8 cellular contexts compared by ENCODE assay signal in the genomic region with DNA sequence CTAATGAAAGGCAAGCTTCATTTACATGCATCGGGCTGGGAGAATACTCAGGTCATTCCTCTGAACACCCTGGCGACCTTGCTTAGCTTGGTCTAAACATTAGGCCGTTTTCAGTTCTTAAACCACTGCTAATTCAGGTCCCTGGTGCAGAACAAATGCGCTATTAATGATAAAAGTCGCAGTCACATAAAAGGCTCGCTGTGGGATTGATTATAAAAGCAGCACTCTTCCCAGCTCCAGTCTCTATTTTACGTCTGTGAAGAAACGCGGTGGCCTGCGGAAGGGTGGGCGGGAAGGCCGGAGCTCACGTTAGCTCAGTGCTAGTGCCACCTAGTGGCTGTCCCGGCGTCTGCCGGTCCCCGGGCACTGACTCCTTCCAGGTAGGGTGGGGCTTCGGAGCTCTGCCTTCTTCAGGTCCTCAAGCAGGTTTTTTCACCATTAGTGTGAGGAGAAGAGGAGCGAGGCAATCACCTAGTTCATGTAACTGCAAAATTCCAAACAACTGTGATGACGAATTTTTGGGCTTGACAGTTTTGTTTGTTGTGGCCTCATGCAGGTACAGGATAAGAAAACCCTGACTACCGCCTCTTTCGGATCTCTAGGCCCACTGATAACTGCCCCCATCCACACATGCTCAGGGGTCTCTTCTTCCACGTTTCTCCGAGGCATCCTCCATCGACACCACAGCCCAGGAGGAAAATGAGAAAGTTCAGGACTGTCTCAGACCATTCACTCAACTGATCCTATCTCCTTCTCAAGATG.
DNase-seq lines count a peak whose midpoint lies in the region; ATAC-seq, FAIRE-seq and TF ChIP-seq lines count a peak whose summit lies in the region.

No MANE protein-coding gene starts in this region.

- peak; percentile 63 for TF ChIP-seq CTCF in CD8-positive, alpha-beta T cell (IDR thresholded peaks at IDR 0.05)
- TF ChIP-seq CTCF in activated B cell treated with CpG ODN at 0.5 μM for 24 hours (IDR thresholded peaks at IDR 0.05) (no peak), cardiac fibroblast (IDR thresholded peaks at IDR 0.05; ENCODE audit: low read depth, low read length) (peak; percentile 96), keratinocyte (optimal IDR thresholded peaks at IDR 0.05 in 1 of 3, IDR thresholded peaks at IDR 0.05 in 1 of 3, conservative IDR thresholded peaks at IDR 0.05 in 1 of 3; ENCODE audit: extremely low read depth in 1 of 3, insufficient read depth in 2 of 3, low read length in 3 of 3) (peak; percentile 93 to 95 (median 95))

- no peaks in the 10 kb centered on the region for H3K27me3 ChIP-seq in CD8-positive, alpha-beta T cell (ENCODE audit: insufficient read depth, low read length)
- peaks cover 14% of the 10 kb centered on the region for H3K27me3 ChIP-seq in keratinocyte (ENCODE audit: control insufficient read depth, extremely low read depth, insufficient read depth, low read length)

- H3K4me2 ChIP-seq in keratinocyte (ENCODE audit: control insufficient read depth, extremely low read depth, insufficient read depth, low read depth, low read length), result peak overlapping the region; percentile 46

- intact Hi-C loops in CD8-positive, alpha-beta T cell (cut with DNase I, micrococcal nuclease), result no loop called here
- intact Hi-C loops in activated B cell treated with CpG ODN at 0.5 μM for 24 hours (cut with micrococcal nuclease), result no loop called here

- H3K36me3 Mint-ChIP-seq in CD8-positive, alpha-beta T cell, result no peaks in the 10 kb centered on the region
- no peaks in the 10 kb centered on the region for H3K36me3 Mint-ChIP-seq in activated B cell treated with CpG ODN at 0.5 μM for 24 hours (ENCODE audit: low read depth)

- H3K27ac Mint-ChIP-seq in CD8-positive, alpha-beta T cell, result no peak overlapping the region
- H3K27ac Mint-ChIP-seq in activated B cell treated with CpG ODN at 0.5 μM for 24 hours, result no peak overlapping the region

- peak; percentile 75 for ATAC-seq in CD8-positive, alpha-beta T cell
- peak; percentile 42 for ATAC-seq in GM21786 (IDR thresholded peaks at IDR 0.05; ENCODE audit: unreplicated experiment)
- peak; percentile 25 for ATAC-seq in activated B cell treated with CpG ODN at 0.5 μM for 24 hours (ENCODE audit: low read depth)
- ATAC-seq in GM18505 (IDR thresholded peaks at IDR 0.05; ENCODE audit: unreplicated experiment), result no peak

- peaks cover 4% of the 10 kb centered on the region for H3K4me1 ChIP-seq in CD8-positive, alpha-beta T cell (ENCODE audit: insufficient read depth, low read length)
- peaks cover 5% of the 10 kb centered on the region for H3K4me1 ChIP-seq in keratinocyte (ENCODE audit: control insufficient read depth, extremely low read depth, insufficient read depth, low read length)

- POLR2A ChIA-PET in CD8-positive, alpha-beta T cell (lab: Charles Lee), result interaction anchor here (0.8 kb wide), 1 partner anchor 158 kb away, joined by 3 read pairs; no protein-coding TSS in a partner anchor
- POLR2A ChIA-PET in activated B cell treated with CpG ODN at 0.5 μM for 24 hours (lab: Charles Lee), result no interaction called here

- H3K27ac ChIP-seq in CD8-positive, alpha-beta T cell (ENCODE audit: low read depth, low read length), result no peak overlapping the region
- H3K27ac ChIP-seq in keratinocyte (ENCODE audit: control insufficient read depth, insufficient read depth, low read length), result no peak overlapping the region

- H3K4me3 ChIP-seq in CD8-positive, alpha-beta T cell (ENCODE audit: low read depth, low read length), result no peak overlapping the region
- peak overlapping the region in 1 of 2 donors; percentile 28 for H3K4me3 ChIP-seq in cardiac fibroblast (replicated peaks in 1 of 2; ENCODE audit: low read depth in 2 of 2, low read length in 2 of 2)
- no peak overlapping the region for H3K4me3 ChIP-seq in keratinocyte (ENCODE audit: control insufficient read depth in 2 of 3, extremely low read depth in 1 of 3, insufficient read depth in 2 of 3, low read depth in 1 of 3, low read length in 3 of 3)

- peak overlapping the region; percentile 84 for H2AFZ ChIP-seq in keratinocyte (ENCODE audit: control insufficient read depth, low read length)

- no peaks in the 10 kb centered on the region for H3K79me2 ChIP-seq in keratinocyte (ENCODE audit: control insufficient read depth, insufficient read depth, low read length)

- CTCF ChIA-PET in CD8-positive, alpha-beta T cell (lab: Charles Lee), result interaction anchor here (0.7 to 3.3 kb wide), 18 partner anchors 10 to 207 kb away, joined by 3 to 20 read pairs (median 4); no protein-coding TSS in a partner anchor
- CTCF ChIA-PET in activated B cell treated with CpG ODN at 0.5 μM for 24 hours (lab: Charles Lee), result interaction anchor here (0.7 to 1.4 kb wide), 6 partner anchors 8 to 151 kb away, joined by 3 to 4 read pairs (median 3); no protein-coding TSS in a partner anchor

- H3K36me3 ChIP-seq in CD8-positive, alpha-beta T cell (ENCODE audit: insufficient read depth, low read length), result no peaks in the 10 kb centered on the region
- no peaks in the 10 kb centered on the region for H3K36me3 ChIP-seq in keratinocyte (ENCODE audit: control insufficient read depth in 2 of 2, extremely low read depth in 1 of 2, insufficient read depth in 2 of 2, low read length in 2 of 2)

- dilution Hi-C loops in keratinocyte (cut with MboI; ENCODE audit: extremely low pct_ligation_motif_present, low sequenced_read_pairs), result loop anchor here (25.0 kb wide), 1 partner anchor 149 kb away; no protein-coding TSS in a partner anchor

- peaks cover 23% of the 10 kb centered on the region for H3K27me3 Mint-ChIP-seq in CD8-positive, alpha-beta T cell (ENCODE audit: low read depth)
- peaks cover 4% of the 10 kb centered on the region for H3K27me3 Mint-ChIP-seq in activated B cell treated with CpG ODN at 0.5 μM for 24 hours

- peak; percentile 16 to 70 (median 51) for DNase-seq in CD8-positive, alpha-beta T cell
- DNase-seq in NCI-H146 (lab: John Stamatoyannopoulos, UW) (peak; percentile 55), activated B cell treated with CpG ODN at 0.5 μM for 24 hours (no peak), cardiac fibroblast (ENCODE audit: low read depth in 2 of 2) (peak; percentile 78 to 80), keratinocyte (ENCODE audit: low read depth, low spot score) (peak; percentile 25)
- peak; percentile 86 for DNase-seq in stimulated activated CD4-positive, alpha-beta T cell treated with anti-CD3 and anti-CD28 coated beads, Interleukin-15, amount 100 ng/mL, for 24 hours

- H4K20me1 ChIP-seq in keratinocyte (ENCODE audit: control insufficient read depth, extremely low read depth, insufficient read depth, low read length), result no peaks in the 10 kb centered on the region

- FAIRE-seq in keratinocyte (lab: Jason Lieb, UNC), result peak; percentile 60

- TF ChIP-seq POLR2A in GM18505 (IDR thresholded peaks at IDR 0.05; ENCODE audit: borderline replicate concordance, extremely low read depth, insufficient read depth, insufficient read length), result no peak

- H3K4me3 Mint-ChIP-seq in CD8-positive, alpha-beta T cell, result peak overlapping the region; percentile 43
- H3K4me3 Mint-ChIP-seq in activated B cell treated with CpG ODN at 0.5 μM for 24 hours, result no peak overlapping the region

- H3K4me1 Mint-ChIP-seq in CD8-positive, alpha-beta T cell (ENCODE audit: low read depth), result peaks cover 5% of the 10 kb centered on the region
- peaks cover 19% of the 10 kb centered on the region for H3K4me1 Mint-ChIP-seq in activated B cell treated with CpG ODN at 0.5 μM for 24 hours

- no peak overlapping the region for H3K9ac ChIP-seq in keratinocyte (ENCODE audit: control insufficient read depth, extremely low read depth, insufficient read depth, low read length)

- no peaks in the 10 kb centered on the region for H3K9me3 ChIP-seq in CD8-positive, alpha-beta T cell (ENCODE audit: low read length)
- no peaks in the 10 kb centered on the region for H3K9me3 ChIP-seq in keratinocyte (ENCODE audit: control insufficient read depth, low read depth, low read length)

- H3K9me3 Mint-ChIP-seq in CD8-positive, alpha-beta T cell, result peaks cover 10% of the 10 kb centered on the region
- H3K9me3 Mint-ChIP-seq in activated B cell treated with CpG ODN at 0.5 μM for 24 hours, result peaks cover 13% of the 10 kb centered on the region

- no peaks in the 10 kb centered on the region for H3K9me1 ChIP-seq in keratinocyte (ENCODE audit: control insufficient read depth, extremely low read depth, insufficient read depth, low read length)
